19 cellular contexts compared by ENCODE assay signal in the genomic region with DNA sequence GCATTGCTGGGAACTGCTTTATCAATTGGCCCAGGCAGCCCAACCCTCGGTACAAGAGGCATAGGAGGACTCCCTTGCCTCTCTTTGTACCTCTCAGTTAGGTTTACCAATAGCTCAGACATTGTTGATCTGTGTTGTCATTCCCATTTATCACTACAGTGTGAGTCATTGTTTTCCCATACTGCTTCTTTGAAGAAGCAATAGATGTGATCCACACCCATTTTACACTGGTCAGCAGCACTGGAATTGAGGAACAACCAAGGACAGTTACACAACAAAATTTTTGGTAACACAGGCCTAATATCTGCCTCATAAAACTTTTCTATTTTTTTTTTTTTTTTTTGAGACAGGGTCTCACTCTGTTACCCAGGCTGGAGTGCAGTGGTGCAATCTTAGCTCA.
DNase-seq lines count a peak whose midpoint lies in the region; ATAC-seq and TF ChIP-seq lines count a peak whose summit lies in the region.
"Had no signal": no experiment of that assay in that cellular context is flagged by ENCODE, and none has a peak within 500 bp of the region (broad histone marks: within the 10 kb centered on the region; RNA-seq: fewer than 3 reads in every experiment).

No MANE protein-coding gene starts in this region.

- no peak overlapping the region for H3K27ac ChIP-seq in left ventricle myocardium inferior (replicated peaks)
- H3K27ac ChIP-seq: body of pancreas, HL-60, tibial nerve had no signal

- H3K9me3 Mint-ChIP-seq in WTC11, result no peaks in the 10 kb centered on the region

- H3K36me3 Mint-ChIP-seq in WTC11, result no peaks in the 10 kb centered on the region
- H3K36me3 Mint-ChIP-seq: naive B cell had no signal

- DNase-seq in Right ventricle myocardium superior (no peak), left ventricle myocardium inferior (no peak), WTC11 (ENCODE audit: low spot score) (no peak), glomerular visceral epithelial cell (ENCODE audit: extremely low spot score) (peak; percentile 4), MG63 (no peak), NCI-H2171 (lab: John Stamatoyannopoulos, UW) (no peak), NCI-H2029 (lab: John Stamatoyannopoulos, UW) (no peak)
- DNase-seq: ACHN; activated CD4-positive, CD25-positive, alpha-beta regulatory T cell treated with anti-CD3 and anti-CD28 coated beads, Interleukin-2, amount 50 U/mL, for 72 hours; activated T-cell treated with anti-CD3 and anti-CD28 coated beads, Interleukin-2, amount 50 U/mL, for 72 hours; body of pancreas; erythroblast; naive B cell; NCI-H1105; NCI-H82; SK-N-SH had no signal

- no peak overlapping the region for H3K4me3 ChIP-seq in left ventricle myocardium inferior
- no peak overlapping the region for H3K4me3 ChIP-seq in MG63
- H3K4me3 ChIP-seq: body of pancreas, tibial nerve had no signal

- POLR2A ChIA-PET in WTC11 (lab: Charles Lee), result interaction anchor here (0.6 kb wide), 1 partner anchor 161 kb away, joined by 4 read pairs; no protein-coding TSS in a partner anchor

- CTCF ChIA-PET in WTC11 (lab: Charles Lee), result no interaction called here

- H3K4me1 ChIP-seq in left ventricle myocardium inferior, result no peaks in the 10 kb centered on the region
- H3K4me1 ChIP-seq: body of pancreas had no signal

- ATAC-seq in Right ventricle myocardium superior (ENCODE audit: poor library complexity) (peak; percentile 29), WTC11 (no peak), HG02678 (IDR thresholded peaks at IDR 0.05; ENCODE audit: unreplicated experiment) (no peak)
- ATAC-seq: activated T-cell treated with anti-CD3 and anti-CD28 coated beads, Interleukin-2, amount 50 U/mL, for 72 hours; body of pancreas had no signal

- H3K4me1 Mint-ChIP-seq in WTC11, result 0 out of 2 replicates have a peak, but pooled peaks cover 2% of the 10 kb centered on the region
- H3K4me1 Mint-ChIP-seq: naive B cell had no signal

- no peak overlapping the region for H3K27ac Mint-ChIP-seq in WTC11
- H3K27ac Mint-ChIP-seq: activated T-cell treated with anti-CD3 and anti-CD28 coated beads, Interleukin-2, amount 50 U/mL, for 72 hours; naive B cell had no signal

- H3K9me3 ChIP-seq in left ventricle myocardium inferior (replicated peaks), result no peaks in the 10 kb centered on the region
- no peaks in the 10 kb centered on the region for H3K9me3 ChIP-seq in MG63
- H3K9me3 ChIP-seq: body of pancreas, SK-N-SH, tibial nerve had no signal

- no peak overlapping the region for H3K4me3 Mint-ChIP-seq in WTC11
- H3K4me3 Mint-ChIP-seq: activated T-cell treated with anti-CD3 and anti-CD28 coated beads, Interleukin-2, amount 50 U/mL, for 72 hours; naive B cell had no signal

- intact Hi-C loops in Right ventricle myocardium superior (cut with DNase I), result no loop called here
- intact Hi-C loops in left ventricle myocardium inferior (cut with micrococcal nuclease), result no loop called here

- H3K27me3 ChIP-seq in left ventricle myocardium inferior (ENCODE audit: low read depth), result no peaks in the 10 kb centered on the region
- H3K27me3 ChIP-seq in MG63, result no peaks in the 10 kb centered on the region
- H3K27me3 ChIP-seq: body of pancreas, tibial nerve had no signal

- no peaks in the 10 kb centered on the region for H3K27me3 Mint-ChIP-seq in WTC11 (ENCODE audit: low read depth)

- no peak for TF ChIP-seq CTCF in left ventricle myocardium inferior (IDR thresholded peaks at IDR 0.05; ENCODE audit: borderline replicate concordance)
- no peak for TF ChIP-seq CTCF in WTC11 (IDR thresholded peaks at IDR 0.05)

- H3K36me3 ChIP-seq in left ventricle myocardium inferior (no peaks in the 10 kb centered on the region), MG63 (no peaks in the 10 kb centered on the region)
- H3K36me3 ChIP-seq: tibial nerve had no signal

TF ChIP-seq in WTC11, 78 proteins besides CTCF, POLR2A, EP300 and RAD21:
- 0 out of 2 replicates have a peak, but pooled peaks have one; percentile 12 for TF ChIP-seq GABPB1 (CRISPR knock-in tag; IDR thresholded peaks at IDR 0.05)
- TF ChIP-seq ELF4 (CRISPR knock-in tag; IDR thresholded peaks at IDR 0.05; ENCODE audit: low read depth), result no peak
